1 cellular context compared by ENCODE assay signal in genomic region chr9:95116002-95116819, GRCh38.
TF ChIP-seq lines count a peak whose summit lies in the region.

No MANE protein-coding gene starts in this region.

TF ChIP-seq in K562, 482 proteins besides CTCF, POLR2A, EP300 and RAD21 (continued from another document):
- TF ChIP-seq ZBTB40 (IDR thresholded peaks at IDR 0.05), result peak; percentile 71
- no peak for TF ChIP-seq ZBTB40 (CRISPR knock-in tag; IDR thresholded peaks at IDR 0.05)
